ENCODE assay signal across 8 cellular contexts in the genomic region with DNA sequence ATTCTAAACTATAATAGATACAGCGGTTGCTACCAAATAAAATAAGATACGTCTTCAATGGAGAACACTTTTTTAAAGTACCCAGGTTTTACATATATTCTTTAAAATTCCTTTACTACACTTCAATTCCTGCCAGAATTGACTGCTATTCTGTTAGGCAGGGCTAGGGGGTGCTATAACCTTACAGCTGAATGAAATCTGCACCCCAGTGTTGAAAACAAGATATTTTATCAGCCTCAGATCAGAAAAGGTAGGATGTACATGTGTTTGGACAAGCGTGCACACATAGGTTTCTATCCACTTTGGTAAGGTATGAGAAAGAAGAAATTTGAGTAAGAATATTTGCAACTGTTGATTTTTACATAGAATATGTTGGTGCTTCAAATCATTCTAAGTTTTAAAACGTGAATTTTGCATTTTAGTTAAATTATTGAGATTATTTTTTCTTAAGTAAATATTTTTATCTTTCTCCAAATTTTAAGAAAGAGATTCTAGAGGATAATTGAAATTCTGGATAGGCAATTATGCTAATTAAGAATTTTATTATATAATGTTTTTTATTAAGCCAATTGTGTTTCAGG.
DNase-seq lines count a peak whose midpoint lies in the region; ATAC-seq, FAIRE-seq and TF ChIP-seq lines count a peak whose summit lies in the region.
"Had no signal": no experiment of that assay in that cellular context is flagged by ENCODE, and none has a peak within 500 bp of the region (broad histone marks: within the 10 kb centered on the region; RNA-seq: fewer than 3 reads in every experiment).

No MANE protein-coding gene starts in this region.

- H3K27ac ChIP-seq in RWPE1 = no peak overlapping the region

- ATAC-seq in GM21390 (IDR thresholded peaks at IDR 0.05; ENCODE audit: unreplicated experiment) = peak; percentile 79
- ATAC-seq in activated CD4-positive, CD25-positive, alpha-beta regulatory T cell treated with anti-CD3 and anti-CD28 coated beads, Interleukin-2, amount 50 U/mL, for 24 hours = no peak

- no peak overlapping the region for H3K4me3 ChIP-seq in skeletal muscle cell (ENCODE audit: low read depth, low read length)

- CTCF ChIA-PET in RWPE1 (lab: Yijun Ruan, JAX) = interaction anchor here (0.5 to 0.8 kb wide), 4 partner anchors 234 to 1067 kb away, joined by 3 to 4 read pairs (median 3); no protein-coding TSS in a partner anchor

- TF ChIP-seq CTCF in GM12801 (IDR thresholded peaks at IDR 0.05; ENCODE audit: extremely low read depth, insufficient read length) (peak; percentile 67), RWPE1 (conservative IDR thresholded peaks at IDR 0.05; ENCODE audit: low read depth) (peak; percentile 85)

- POLR2A ChIA-PET in RWPE1 (lab: Yijun Ruan, JAX; ENCODE audit: low non-redundant PET) = no interaction called here

- no peak for FAIRE-seq in HTR-8/SVneo (lab: Jason Lieb, UNC)

- DNase-seq in HTR-8/SVneo (ENCODE audit: insufficient read length, low spot score) = peak; percentile 8
- DNase-seq in RWPE1 (ENCODE audit: low spot score) = peak; percentile 47
- DNase-seq in fibroblast of peridontal ligament (ENCODE audit: extremely low read depth) = peak; percentile 69
- peak; percentile 1 for DNase-seq in skeletal muscle cell (ENCODE audit: low read depth)
- DNase-seq: activated naive CD8-positive, alpha-beta T cell treated with anti-CD3 and anti-CD28 coated beads, Interleukin-2, amount 10 ng/mL, durations not matched to agents 7 days and 5 days had no signal

Comparison
In these comparisons a context has a peak if more than half of its experiments do, and no peak if none do; other contexts are left out.
1. DNase-seq: peak in every context shown above with its lines; median percentile 69 in fibroblast of peridontal ligament; 47 in RWPE1; 8 in HTR-8/SVneo; 1 in skeletal muscle cell.